Comparison of ENCODE assay signal across 13 cellular contexts in the genomic region with DNA sequence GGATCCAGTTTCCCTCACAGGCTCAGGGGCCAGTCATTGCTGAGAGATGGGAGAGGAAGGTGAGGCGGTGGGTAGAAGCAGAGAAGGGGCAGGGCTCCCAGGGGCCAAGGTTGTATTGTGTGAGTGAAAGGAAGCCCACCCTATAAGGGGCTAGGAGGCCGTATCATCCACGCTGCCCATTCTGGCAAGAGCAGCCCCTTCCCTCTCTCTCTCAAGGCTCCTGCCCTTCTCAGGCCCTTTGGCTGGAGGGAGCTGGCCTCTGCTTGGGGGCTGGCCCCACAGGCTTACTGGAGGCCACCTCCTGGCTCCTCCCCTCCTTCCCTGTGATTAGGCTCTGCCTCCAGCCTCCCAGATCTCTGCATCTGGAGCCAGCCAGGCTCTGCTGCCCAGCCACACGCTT. TPM values are rescaled to one million over a fixed set of nuclear protein-coding genes. Genes with fewer than 3 reads are reported as not detected.
DNase-seq lines count a peak whose midpoint lies in the region; ATAC-seq and TF ChIP-seq lines count a peak whose summit lies in the region.
"Had no signal": no experiment of that assay in that cellular context is flagged by ENCODE, and none has a peak within 500 bp of the region (broad histone marks: within the 10 kb centered on the region; RNA-seq: fewer than 3 reads in every experiment).

No MANE protein-coding gene starts in this region.

- no peaks in the 10 kb centered on the region for H3K27me3 ChIP-seq in H7 (ENCODE audit: control insufficient read depth, insufficient read depth, low read length)
- H3K27me3 ChIP-seq: esophagus muscularis mucosa, hepatocyte had no signal

- no peaks in the 10 kb centered on the region for H3K36me3 ChIP-seq in H7 (replicated peaks; ENCODE audit: control insufficient read depth, insufficient read depth, low read length)

- H3K27me3 Mint-ChIP-seq in activated T-helper 17 cell treated with anti-CD3 and anti-CD28 coated beads, Interleukin-2, amount 50 U/mL, for 72 hours: no peaks in the 10 kb centered on the region
- peaks cover 4% of the 10 kb centered on the region for H3K27me3 Mint-ChIP-seq in nephron (ENCODE audit: low read depth)

- ATAC-seq in activated T-helper 17 cell treated with anti-CD3 and anti-CD28 coated beads, Interleukin-2, amount 50 U/mL, for 72 hours (replicated peaks): no peak
- ATAC-seq in GM19351 (IDR thresholded peaks at IDR 0.05; ENCODE audit: unreplicated experiment): no peak
- ATAC-seq in HG03095 (IDR thresholded peaks at IDR 0.05; ENCODE audit: unreplicated experiment): no peak

- no peak for TF ChIP-seq CTCF in nephron (IDR thresholded peaks at IDR 0.05; ENCODE audit: unreplicated experiment in 3 of 3)

- H3K9me3 Mint-ChIP-seq in activated T-helper 17 cell treated with anti-CD3 and anti-CD28 coated beads, Interleukin-2, amount 50 U/mL, for 72 hours: no peaks in the 10 kb centered on the region
- H3K9me3 Mint-ChIP-seq in nephron: no peaks in the 10 kb centered on the region

- H3K36me3 Mint-ChIP-seq in activated T-helper 17 cell treated with anti-CD3 and anti-CD28 coated beads, Interleukin-2, amount 50 U/mL, for 72 hours (ENCODE audit: low read depth): peaks cover 75% of the 10 kb centered on the region
- peaks cover 34% of the 10 kb centered on the region for H3K36me3 Mint-ChIP-seq in nephron (ENCODE audit: low read depth)

- peak; percentile 55 for DNase-seq in NK-92 treated with Interleukin-12 subunit alpha and Interleukin-12 subunit beta, amount 100 ng/mL, for 24 hours (lab: John Stamatoyannopoulos, UW)
- DNase-seq in NK-92 (lab: John Stamatoyannopoulos, UW; ENCODE audit: unreplicated experiment) (no peak), H7 (peak; percentile 73), NCI-H1694 treated with DMSO at 0.1 percent for 48 hours (lab: John Stamatoyannopoulos, UW) (no peak)
- DNase-seq: activated CD4-positive, alpha-beta T cell treated with anti-CD3 and anti-CD28 coated beads for 1 hour; NCI-H2171 treated with DMSO at 0.1 percent for 48 hours had no signal

- no peak overlapping the region for H3K4me3 ChIP-seq in H7 (ENCODE audit: insufficient read depth, low read depth, low read length)
- H3K4me3 ChIP-seq: esophagus muscularis mucosa, hepatocyte had no signal

- H3K4me3 Mint-ChIP-seq in activated T-helper 17 cell treated with anti-CD3 and anti-CD28 coated beads, Interleukin-2, amount 50 U/mL, for 72 hours: peak overlapping the region; percentile 81
- H3K4me3 Mint-ChIP-seq in nephron: peak overlapping the region in 1 of 3 experiments; percentile 4

- peaks cover 46% of the 10 kb centered on the region for H3K4me1 Mint-ChIP-seq in activated T-helper 17 cell treated with anti-CD3 and anti-CD28 coated beads, Interleukin-2, amount 50 U/mL, for 72 hours
- peaks cover 45% of the 10 kb centered on the region for H3K4me1 Mint-ChIP-seq in nephron

- peak overlapping the region; percentile 81 for H3K27ac Mint-ChIP-seq in activated T-helper 17 cell treated with anti-CD3 and anti-CD28 coated beads, Interleukin-2, amount 50 U/mL, for 72 hours
- peak overlapping the region in 2 of 3 experiments; percentile 9 to 60 for H3K27ac Mint-ChIP-seq in nephron

RNA-seq across cellular contexts. Expression of gene TBKBP1, which starts 7.6 kb away (rescaled TPM):
- total RNA-seq in H7 (2014; rRNA removed; shearing (Covaris generic)): 13.9 and 16.3 TPM in 2 replicates
- total RNA-seq in activated T-helper 17 cell treated with anti-CD3 and anti-CD28 coated beads, Interleukin-2, amount 50 U/mL, for 72 hours: 10 to 100 TPM in 1 of 2 donors, 1 to 10 TPM in 1; 6.3 to 10.2 TPM

RNA-seq across cellular contexts. Expression of gene TBX21, which starts 31.4 kb away (rescaled TPM):
- total RNA-seq in H7 (2014; rRNA removed; shearing (Covaris generic)): not detected in 2 replicates
- total RNA-seq in activated T-helper 17 cell treated with anti-CD3 and anti-CD28 coated beads, Interleukin-2, amount 50 U/mL, for 72 hours: 10 to 100 TPM; 19.9 to 30.5 TPM
- total RNA-seq: A172, hepatocyte had no signal

RNA-seq across cellular contexts. Expression of gene KPNB1, which starts 51.9 kb away (rescaled TPM):
- 389 and 429 TPM in 2 replicates for total RNA-seq in H7 (2014; rRNA removed; shearing (Covaris generic))
- total RNA-seq in activated T-helper 17 cell treated with anti-CD3 and anti-CD28 coated beads, Interleukin-2, amount 50 U/mL, for 72 hours: 100 to 1,000 TPM; 451 to 724 TPM

Comparison
In these comparisons a context has a peak if more than half of its experiments do, and no peak if none do; other contexts are left out.
1. DNase-seq: peak in NK-92 treated with Interleukin-12 subunit alpha and Interleukin-12 subunit beta, amount 100 ng/mL, for 24 hours (single experiment) and H7 (single experiment); none in NK-92 (single experiment) and NCI-H1694 treated with DMSO at 0.1 percent for 48 hours (single experiment).
2. RNA of gene TBX21, which starts 31.4 kb away (total RNA-seq): 19.9 to 30.5 TPM in activated T-helper 17 cell treated with anti-CD3 and anti-CD28 coated beads, Interleukin-2, amount 50 U/mL, for 72 hours; not detected in H7; every median in the first group is over 10 times any median in the second.